ENCODE assay signal across 8 cellular contexts in genomic region chrX:71859637-71860036, GRCh38. TPM values are rescaled to one million over a fixed set of nuclear protein-coding genes. Genes with fewer than 3 reads are reported as not detected.
A peak's percentile ranks its signal among the peaks of the same experiment; 100 is the strongest.
DNase-seq lines count a peak whose midpoint lies in the region; ATAC-seq and TF ChIP-seq lines count a peak whose summit lies in the region.

No MANE protein-coding gene starts in this region.

- H3K4me3 ChIP-seq in Jurkat, Clone E6-1 (ENCODE audit: low read length), result no peak overlapping the region
- H3K4me3 ChIP-seq in esophagus squamous epithelium, result no peak overlapping the region

- no peaks in the 10 kb centered on the region for H3K27me3 ChIP-seq in esophagus squamous epithelium

- H3K4me1 Mint-ChIP-seq in T-helper 2 cell treated with Interferon-gamma antibody and Interleukin-4, amounts not matched to agents 5 μg/mL and 100 μg/mL, for 36 hours (ENCODE audit: low read depth), result no peaks in the 10 kb centered on the region
- H3K4me1 Mint-ChIP-seq in progenitor cell of endocrine pancreas (ENCODE audit: low read depth), result peaks cover 1% of the 10 kb centered on the region

- H3K4me1 ChIP-seq in esophagus squamous epithelium, result no peaks in the 10 kb centered on the region

- H3K27me3 Mint-ChIP-seq in T-helper 2 cell treated with Interferon-gamma antibody and Interleukin-4, amounts not matched to agents 5 μg/mL and 100 μg/mL, for 36 hours (ENCODE audit: low read depth), result peaks cover 10% of the 10 kb centered on the region
- no peaks in the 10 kb centered on the region for H3K27me3 Mint-ChIP-seq in progenitor cell of endocrine pancreas

- intact Hi-C loops in esophagus squamous epithelium (cut with DNase I), result no loop called here

- no peaks in the 10 kb centered on the region for H3K36me3 ChIP-seq in esophagus squamous epithelium

- TF ChIP-seq CTCF in esophagus squamous epithelium (IDR thresholded peaks at IDR 0.05) (peak in 5 of 6 experiments; percentile 28 to 59 (median 42)), progenitor cell of endocrine pancreas (IDR thresholded peaks at IDR 0.05; ENCODE audit: unreplicated experiment) (peak; percentile 58)

- no peak for TF ChIP-seq POLR2A in esophagus squamous epithelium (IDR thresholded peaks at IDR 0.05)

- no peak overlapping the region for H3K4me3 Mint-ChIP-seq in T-helper 2 cell treated with Interferon-gamma antibody and Interleukin-4, amounts not matched to agents 5 μg/mL and 100 μg/mL, for 36 hours
- H3K4me3 Mint-ChIP-seq in progenitor cell of endocrine pancreas (ENCODE audit: low read depth), result no peak overlapping the region

- no peak for ATAC-seq in HG02970 (IDR thresholded peaks at IDR 0.05; ENCODE audit: low FRiP score, unreplicated experiment)

- WGBS in esophagus squamous epithelium, 2 donors, result 0 to 12% methylated on average over 1 to 3 of the region's 3 CpGs

- H3K9me3 ChIP-seq in esophagus squamous epithelium, result no peaks in the 10 kb centered on the region

- H3K27ac ChIP-seq in esophagus squamous epithelium, result no peak overlapping the region

- DNase-seq in NCI-H748 (lab: John Stamatoyannopoulos, UW; ENCODE audit: unreplicated experiment), result peak; percentile 33
- no peak for DNase-seq in NCI-H748 treated with DMSO at 0.1 percent for 48 hours (lab: John Stamatoyannopoulos, UW)
- DNase-seq in Jurkat, Clone E6-1 (ENCODE audit: low read depth, low spot score), result peak; percentile 55
- DNase-seq in T-helper 2 cell treated with Interferon-gamma antibody and Interleukin-4, amounts not matched to agents 5 μg/mL and 100 μg/mL, for 36 hours (ENCODE audit: low spot score), result peak; percentile 6
- no peak for DNase-seq in esophagus squamous epithelium (lab: John Stamatoyannopoulos, UW)
- DNase-seq in progenitor cell of endocrine pancreas (ENCODE audit: low spot score, unreplicated experiment), result no peak
- no peak for DNase-seq in hepatic stellate cell (ENCODE audit: low spot score)

- H3K36me3 Mint-ChIP-seq in T-helper 2 cell treated with Interferon-gamma antibody and Interleukin-4, amounts not matched to agents 5 μg/mL and 100 μg/mL, for 36 hours (ENCODE audit: low read depth), result no peaks in the 10 kb centered on the region
- no peaks in the 10 kb centered on the region for H3K36me3 Mint-ChIP-seq in progenitor cell of endocrine pancreas (ENCODE audit: insufficient read depth)

- no peak overlapping the region for H3K27ac Mint-ChIP-seq in T-helper 2 cell treated with Interferon-gamma antibody and Interleukin-4, amounts not matched to agents 5 μg/mL and 100 μg/mL, for 36 hours
- H3K27ac Mint-ChIP-seq in progenitor cell of endocrine pancreas, result no peak overlapping the region

- H3K9me3 Mint-ChIP-seq in T-helper 2 cell treated with Interferon-gamma antibody and Interleukin-4, amounts not matched to agents 5 μg/mL and 100 μg/mL, for 36 hours, result no peaks in the 10 kb centered on the region
- H3K9me3 Mint-ChIP-seq in progenitor cell of endocrine pancreas (ENCODE audit: low read depth), result peaks cover 35% of the 10 kb centered on the region

RNA-seq across cellular contexts. Expression of gene NHSL2, which starts 51.0 kb away (rescaled TPM):
- 1.8 TPM for polyA plus RNA-seq in Jurkat, Clone E6-1 (2012; ENCODE audit: insufficient read depth, insufficient read length)
- 1 to 10 TPM in 2 of 4 donors, under 1 TPM in 2; 0.23 to 7.1 (median 1.6) TPM for total RNA-seq in esophagus squamous epithelium
- total RNA-seq in progenitor cell of endocrine pancreas, result 3.4 and 4.8 TPM in 2 replicates

Comparison
In these comparisons a context has a peak if more than half of its experiments do, and no peak if none do; other contexts are left out.
1. DNase-seq: peak in NCI-H748 (single experiment), Jurkat, Clone E6-1 (single experiment) and T-helper 2 cell treated with Interferon-gamma antibody and Interleukin-4, amounts not matched to agents 5 μg/mL and 100 μg/mL, for 36 hours (single experiment); none in NCI-H748 treated with DMSO at 0.1 percent for 48 hours (single experiment), esophagus squamous epithelium (single experiment), progenitor cell of endocrine pancreas (single experiment) and hepatic stellate cell (single experiment).